In the genomic region with DNA sequence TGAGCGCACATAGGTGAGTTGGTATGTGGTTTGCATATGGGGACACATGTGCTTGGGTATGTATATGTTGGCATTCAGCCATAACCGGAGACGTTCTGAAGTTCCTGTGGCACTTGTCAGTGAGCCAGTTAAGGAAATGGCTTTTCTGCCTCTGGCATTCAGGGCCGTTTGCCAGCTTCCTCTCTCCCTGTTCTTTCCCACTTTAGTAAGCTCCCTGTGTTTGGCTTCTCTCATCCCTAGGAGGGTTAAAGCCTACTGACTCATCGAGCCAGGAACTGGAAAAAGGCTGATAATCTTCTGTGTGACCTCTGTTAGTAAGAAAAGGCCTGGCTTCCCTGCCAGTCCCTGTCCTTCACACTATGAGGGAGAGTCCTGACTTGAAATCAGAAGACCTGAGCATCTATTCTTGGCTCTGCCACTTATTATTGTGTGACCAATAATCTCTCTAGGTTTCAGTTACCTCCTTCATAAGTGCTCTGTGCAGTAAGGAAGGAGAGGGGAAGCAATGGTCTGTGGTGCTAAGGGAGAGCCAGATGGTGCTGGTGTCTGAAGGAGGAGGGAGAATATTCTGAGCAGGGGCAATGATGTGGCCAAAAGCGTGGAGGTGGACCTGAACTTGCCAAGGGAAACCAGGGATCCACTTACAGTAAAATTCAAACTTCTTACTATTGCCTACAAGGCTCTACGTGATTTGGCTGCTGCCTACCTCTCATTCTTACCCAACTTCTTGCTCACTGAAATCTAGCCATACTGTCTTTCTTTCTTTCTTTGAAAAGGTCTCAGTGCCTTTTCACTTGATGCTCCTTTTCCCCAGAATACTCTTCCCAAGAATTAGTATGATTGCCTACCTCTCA, we compare ENCODE assay signal across 1 cellular context.
TF ChIP-seq lines count a peak whose summit lies in the region.

No MANE protein-coding gene starts in this region.

TF ChIP-seq in SK-N-SH, 30 proteins besides CTCF, POLR2A, EP300 and RAD21 (continued from another document):
- TF ChIP-seq, protein P1, sequence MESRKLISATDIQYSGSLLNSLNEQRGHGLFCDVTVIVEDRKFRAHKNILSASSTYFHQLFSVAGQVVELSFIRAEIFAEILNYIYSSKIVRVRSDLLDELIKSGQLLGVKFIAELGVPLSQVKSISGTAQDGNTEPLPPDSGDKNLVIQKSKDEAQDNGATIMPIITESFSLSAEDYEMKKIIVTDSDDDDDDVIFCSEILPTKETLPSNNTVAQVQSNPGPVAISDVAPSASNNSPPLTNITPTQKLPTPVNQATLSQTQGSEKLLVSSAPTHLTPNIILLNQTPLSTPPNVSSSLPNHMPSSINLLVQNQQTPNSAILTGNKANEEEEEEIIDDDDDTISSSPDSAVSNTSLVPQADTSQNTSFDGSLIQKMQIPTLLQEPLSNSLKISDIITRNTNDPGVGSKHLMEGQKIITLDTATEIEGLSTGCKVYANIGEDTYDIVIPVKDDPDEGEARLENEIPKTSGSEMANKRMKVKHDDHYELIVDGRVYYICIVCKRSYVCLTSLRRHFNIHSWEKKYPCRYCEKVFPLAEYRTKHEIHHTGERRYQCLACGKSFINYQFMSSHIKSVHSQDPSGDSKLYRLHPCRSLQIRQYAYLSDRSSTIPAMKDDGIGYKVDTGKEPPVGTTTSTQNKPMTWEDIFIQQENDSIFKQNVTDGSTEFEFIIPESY (IDR thresholded peaks at IDR 0.05; ENCODE audit: borderline replicate concordance, low read depth) = 0 out of 2 replicates have a peak, but pooled peaks have one; percentile 23
- TF ChIP-seq CHD2 (IDR thresholded peaks at IDR 0.05; ENCODE audit: low read length, partially characterized antibody) (peak; percentile 64), GATA2 (CRISPR knock-in tag; IDR thresholded peaks at IDR 0.05) (no peak), MEF2A (IDR thresholded peaks at IDR 0.05; ENCODE audit: borderline replicate concordance, low read depth) (no peak), ELF1 (IDR thresholded peaks at IDR 0.05) (no peak), RXRA (IDR thresholded peaks at IDR 0.05; ENCODE audit: borderline replicate concordance, low read depth) (peak; percentile 78), MXI1 (IDR thresholded peaks at IDR 0.05; ENCODE audit: low read depth, low read length) (peak; percentile 40; the same call in 1 of the 2 replicates)
- TF ChIP-seq, protein P2, sequence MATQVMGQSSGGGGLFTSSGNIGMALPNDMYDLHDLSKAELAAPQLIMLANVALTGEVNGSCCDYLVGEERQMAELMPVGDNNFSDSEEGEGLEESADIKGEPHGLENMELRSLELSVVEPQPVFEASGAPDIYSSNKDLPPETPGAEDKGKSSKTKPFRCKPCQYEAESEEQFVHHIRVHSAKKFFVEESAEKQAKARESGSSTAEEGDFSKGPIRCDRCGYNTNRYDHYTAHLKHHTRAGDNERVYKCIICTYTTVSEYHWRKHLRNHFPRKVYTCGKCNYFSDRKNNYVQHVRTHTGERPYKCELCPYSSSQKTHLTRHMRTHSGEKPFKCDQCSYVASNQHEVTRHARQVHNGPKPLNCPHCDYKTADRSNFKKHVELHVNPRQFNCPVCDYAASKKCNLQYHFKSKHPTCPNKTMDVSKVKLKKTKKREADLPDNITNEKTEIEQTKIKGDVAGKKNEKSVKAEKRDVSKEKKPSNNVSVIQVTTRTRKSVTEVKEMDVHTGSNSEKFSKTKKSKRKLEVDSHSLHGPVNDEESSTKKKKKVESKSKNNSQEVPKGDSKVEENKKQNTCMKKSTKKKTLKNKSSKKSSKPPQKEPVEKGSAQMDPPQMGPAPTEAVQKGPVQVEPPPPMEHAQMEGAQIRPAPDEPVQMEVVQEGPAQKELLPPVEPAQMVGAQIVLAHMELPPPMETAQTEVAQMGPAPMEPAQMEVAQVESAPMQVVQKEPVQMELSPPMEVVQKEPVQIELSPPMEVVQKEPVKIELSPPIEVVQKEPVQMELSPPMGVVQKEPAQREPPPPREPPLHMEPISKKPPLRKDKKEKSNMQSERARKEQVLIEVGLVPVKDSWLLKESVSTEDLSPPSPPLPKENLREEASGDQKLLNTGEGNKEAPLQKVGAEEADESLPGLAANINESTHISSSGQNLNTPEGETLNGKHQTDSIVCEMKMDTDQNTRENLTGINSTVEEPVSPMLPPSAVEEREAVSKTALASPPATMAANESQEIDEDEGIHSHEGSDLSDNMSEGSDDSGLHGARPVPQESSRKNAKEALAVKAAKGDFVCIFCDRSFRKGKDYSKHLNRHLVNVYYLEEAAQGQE (IDR thresholded peaks at IDR 0.05; ENCODE audit: low read depth, low read length) = peak; percentile 71; the same call in 1 of the 2 replicates
TF ChIP-seq in SK-N-SH: peak in this region for 11.
